In the genomic region with DNA sequence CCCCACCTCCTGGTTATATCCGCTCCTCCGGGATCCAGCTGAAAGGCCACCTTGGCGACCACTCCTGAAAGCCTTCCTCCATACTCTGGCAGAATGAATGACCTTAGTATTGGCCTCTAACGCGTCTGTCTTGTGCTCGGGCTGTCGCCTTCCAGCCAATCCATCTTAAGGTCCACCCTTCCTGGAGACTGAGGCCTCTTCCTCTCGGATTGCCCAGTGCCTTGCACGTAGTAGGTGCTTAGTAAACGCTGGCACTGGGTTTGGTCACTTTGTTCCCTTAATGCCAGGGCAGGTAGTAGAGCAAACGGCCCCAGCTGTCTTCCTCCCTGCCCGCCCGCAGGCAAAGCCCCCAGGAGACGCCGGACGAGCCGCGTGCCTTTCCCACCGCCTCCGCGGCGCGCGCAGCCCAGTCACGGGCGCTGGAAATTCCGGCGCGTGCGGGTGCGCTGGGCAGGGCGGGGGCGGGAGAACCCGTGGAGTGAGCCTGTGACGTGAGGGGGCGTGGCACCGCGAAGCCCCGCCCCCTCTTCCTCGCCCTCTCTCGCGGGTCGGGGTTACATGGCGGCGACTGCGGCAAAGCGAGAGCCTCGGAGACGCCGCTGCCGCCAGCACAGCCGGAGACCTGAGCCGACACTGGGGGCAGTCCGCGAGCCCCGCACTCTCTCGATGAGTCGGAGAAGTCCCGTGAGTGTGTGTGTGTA, we compare ENCODE assay signal across 8 cellular contexts. TPM values are rescaled to one million over a fixed set of nuclear protein-coding genes. Genes with fewer than 3 reads are reported as not detected.
DNase-seq lines count a peak whose midpoint lies in the region; ATAC-seq and TF ChIP-seq lines count a peak whose summit lies in the region.

TSS of gene MAPK6 (plus strand) at position 527 of the 701 bp plus-strand sequence. CDS start 27,242 bp downstream, outside the sequence.

- H3K9me3 Mint-ChIP-seq in natural killer cell: no peaks in the 10 kb centered on the region

- H3K4me1 Mint-ChIP-seq in natural killer cell: peaks cover 32 to 36% of the 10 kb centered on the region in 2 donors

- peaks cover 0 to 3% of the 10 kb centered on the region in 2 donors for H3K27me3 Mint-ChIP-seq in natural killer cell (ENCODE audit: low read depth in 2 of 2)

- no peak for TF ChIP-seq CTCF in fibroblast of lung (conservative IDR thresholded peaks at IDR 0.05 in 1 of 2, IDR thresholded peaks at IDR 0.05 in 1 of 2; ENCODE audit: low read depth in 1 of 2, low read length in 2 of 2)
- TF ChIP-seq CTCF in natural killer cell (IDR thresholded peaks at IDR 0.05): no peak

- no peaks in the 10 kb centered on the region for H3K27me3 ChIP-seq in fibroblast of lung (ENCODE audit: control insufficient read depth, insufficient read depth, low read length)

- H3K4me3 ChIP-seq in fibroblast of lung (replicated peaks in 1 of 4; ENCODE audit: control extremely low read depth in 1 of 4, insufficient read depth in 1 of 4, low read depth in 3 of 4, low read length in 4 of 4): peak within 1 kb of the TSS; percentile 58 to 90 (median 83)

- peak within 1 kb of the TSS; percentile 95 to 99 for H3K27ac Mint-ChIP-seq in natural killer cell

- H3K9me3 ChIP-seq in fibroblast of lung (ENCODE audit: control insufficient read depth, insufficient read depth, low read depth, low read length): no peaks in the 10 kb centered on the region

- intact Hi-C loops in natural killer cell (cut with micrococcal nuclease): no loop called here

- DNase-seq in DMS79 treated with DMSO at 0.1 percent for 48 hours (lab: John Stamatoyannopoulos, UW): peak; percentile 51
- DNase-seq in KG1 (lab: John Stamatoyannopoulos, UW): peak; percentile 73
- peak; percentile 90 for DNase-seq in RKO (ENCODE audit: low spot score)
- peak; percentile 84 to 92 for DNase-seq in activated T-helper 1 cell treated with anti-CD3 and anti-CD28 coated beads, Interleukin-2, amount 50 U/mL, for 16 hours (ENCODE audit: low read depth in 1 of 2, low spot score in 1 of 2)
- DNase-seq in fibroblast of lung (ENCODE audit: low read depth in 2 of 2): peak; percentile 84 to 92
- peak; percentile 96 for DNase-seq in natural killer cell
- peak; percentile 86 to 94 (median 92) for DNase-seq in stimulated activated naive CD4-positive, alpha-beta T cell (lab: John Stamatoyannopoulos, UW)

- no peaks in the 10 kb centered on the region for H4K20me1 ChIP-seq in fibroblast of lung (ENCODE audit: control insufficient read depth, extremely low read depth, insufficient read depth, low read length)

- ATAC-seq in GM21723 (IDR thresholded peaks at IDR 0.05; ENCODE audit: unreplicated experiment) (peak; percentile 70), natural killer cell (peak; percentile 81 to 96 (median 85))

- peak within 1 kb of the TSS; percentile 93 for H3K9ac ChIP-seq in fibroblast of lung (ENCODE audit: insufficient read depth, low read length)

- H3K4me3 Mint-ChIP-seq in natural killer cell: peak within 1 kb of the TSS; percentile 94

- peak within 1 kb of the TSS; percentile 77 for H2AFZ ChIP-seq in fibroblast of lung (ENCODE audit: low read length)

- peaks cover 11% of the 10 kb centered on the region for H3K4me1 ChIP-seq in fibroblast of lung (ENCODE audit: control insufficient read depth, extremely low read depth, insufficient read depth, low read length)

- peak within 1 kb of the TSS; percentile 97 for H3K27ac ChIP-seq in fibroblast of lung (ENCODE audit: insufficient read depth, low read length)

- H3K4me2 ChIP-seq in fibroblast of lung (ENCODE audit: extremely low read depth, insufficient read depth, low read length): peak within 1 kb of the TSS; percentile 98

- no peaks in the 10 kb centered on the region for H3K36me3 Mint-ChIP-seq in natural killer cell

- no peaks in the 10 kb centered on the region for H3K36me3 ChIP-seq in fibroblast of lung (ENCODE audit: control insufficient read depth, insufficient read depth, low read length)

- H3K79me2 ChIP-seq in fibroblast of lung (ENCODE audit: control insufficient read depth, insufficient read depth, low read length): peaks cover 36% of the 10 kb centered on the region

RNA-seq across cellular contexts. Expression of gene MAPK6, which starts in this region (rescaled TPM):
- total RNA-seq in fibroblast of lung: 56.0 and 62.1 TPM in 2 replicates
- 39.2 and 45.5 TPM in 2 replicates for polyA plus RNA-seq in fibroblast of lung
- 26.9 and 33.1 TPM in 2 replicates for polyA plus RNA-seq in fibroblast of lung (2012)
- 6.2 and 14.4 TPM in 2 replicates for polyA minus RNA-seq in fibroblast of lung (ENCODE audit: low replicate concordance)
- 10 to 100 TPM; 33.0 to 36.2 (median 33.1) TPM for total RNA-seq in natural killer cell

Comparison
In these comparisons a context has a peak if more than half of its experiments do, and no peak if none do; other contexts are left out.
1. Peak in every context shown above with its lines: DNase-seq, ATAC-seq, H3K4me3 ChIP-seq and H3K27ac ChIP-seq.